Comparison of ENCODE assay signal across 8 cellular contexts in genomic region chr6:170147832-170148708, GRCh38.
DNase-seq lines count a peak whose midpoint lies in the region; ATAC-seq, FAIRE-seq and TF ChIP-seq lines count a peak whose summit lies in the region.

No MANE protein-coding gene starts in this region.

- DNase-seq in UCSD-AML1 (lab: John Stamatoyannopoulos, UW; ENCODE audit: unreplicated experiment) (peak; percentile 83), chondrocyte (ENCODE audit: low spot score) (peak; percentile 77), RKO (ENCODE audit: low spot score) (no peak), NCI-H2196 treated with DMSO at 0.1 percent for 48 hours (lab: John Stamatoyannopoulos, UW; ENCODE audit: unreplicated experiment) (no peak), GM19240 (ENCODE audit: insufficient read length, low spot score) (no peak), H54 (ENCODE audit: insufficient read length, low spot score) (no peak)
- peak; percentile 20 for DNase-seq in stimulated activated CD8-positive, alpha-beta memory T cell treated with anti-CD3 and anti-CD28 coated beads, Interleukin-15, amount 100 ng/mL, for 1 hour (ENCODE audit: low read depth)

- H3K4me1 Mint-ChIP-seq in chondrocyte (ENCODE audit: low read depth): no peaks in the 10 kb centered on the region

- no peak for TF ChIP-seq POLR2A in H54 (IDR thresholded peaks at IDR 0.05; ENCODE audit: low read depth, low read length)

- no peak for TF ChIP-seq CTCF in chondrocyte (IDR thresholded peaks at IDR 0.05)

- H3K27ac Mint-ChIP-seq in chondrocyte (ENCODE audit: unreplicated experiment): no peak overlapping the region

- peak; percentile 55 for ATAC-seq in GM21526 (IDR thresholded peaks at IDR 0.05; ENCODE audit: low FRiP score, unreplicated experiment)

- H3K9me3 Mint-ChIP-seq in chondrocyte (ENCODE audit: low read depth): peaks cover 9% of the 10 kb centered on the region

- H3K4me3 Mint-ChIP-seq in chondrocyte (ENCODE audit: unreplicated experiment): no peak overlapping the region

- peaks cover 4% of the 10 kb centered on the region for H3K36me3 Mint-ChIP-seq in chondrocyte (ENCODE audit: low read depth)

- FAIRE-seq in H54 (lab: Jason Lieb, UNC): no peak

- peaks cover 58% of the 10 kb centered on the region for H3K27me3 Mint-ChIP-seq in chondrocyte (ENCODE audit: low read depth)

Comparison
In these comparisons a context has a peak if more than half of its experiments do, and no peak if none do; other contexts are left out.
1. DNase-seq: peak in UCSD-AML1 (single experiment), chondrocyte (single experiment) and stimulated activated CD8-positive, alpha-beta memory T cell treated with anti-CD3 and anti-CD28 coated beads, Interleukin-15, amount 100 ng/mL, for 1 hour (single experiment); none in RKO (single experiment), NCI-H2196 treated with DMSO at 0.1 percent for 48 hours (single experiment), GM19240 (single experiment) and H54 (single experiment).